25 cellular contexts compared by ENCODE assay signal in genomic region chr16:62832214-62832613, GRCh38.
"Had no signal": no experiment of that assay in that cellular context is flagged by ENCODE, and none has a peak within 500 bp of the region (broad histone marks: within the 10 kb centered on the region; RNA-seq: fewer than 3 reads in every experiment).

No MANE protein-coding gene starts in this region.

- ATAC-seq: activated naive CD4-positive, alpha-beta T cell treated with anti-CD3 and anti-CD28 coated beads, Interleukin-2, amount 50 U/mL, for 72 hours; activated T-cell treated with anti-CD3 and anti-CD28 coated beads, Interleukin-2, amount 50 U/mL, for 72 hours; effector memory CD8-positive, alpha-beta T cell had no signal

- H3K4me3 ChIP-seq: ascending aorta, esophagus squamous epithelium had no signal

- H3K4me3 Mint-ChIP-seq: activated CD4-positive, alpha-beta memory T cell treated with anti-CD3 and anti-CD28 coated beads, Interleukin-2, amount 10 ng/mL, durations not matched to agents 7 days and 5 days; activated CD4-positive, alpha-beta T cell treated with anti-CD3 and anti-CD28 coated beads, Interleukin-2, amount 10 ng/mL, durations not matched to agents 7 days and 5 days; activated naive CD4-positive, alpha-beta T cell treated with anti-CD3 and anti-CD28 coated beads, Interleukin-2, amount 10 ng/mL, durations not matched to agents 7 days and 5 days; activated naive CD8-positive, alpha-beta T cell treated with anti-CD3 and anti-CD28 coated beads, Interleukin-2, amount 10 ng/mL, durations not matched to agents 7 days and 5 days; activated T-cell treated with anti-CD3 and anti-CD28 coated beads, Interleukin-2, amount 50 U/mL, for 24 hours; activated T-cell treated with anti-CD3 and anti-CD28 coated beads, Interleukin-2, amount 50 U/mL, for 72 hours; central memory CD8-positive, alpha-beta T cell; effector memory CD8-positive, alpha-beta T cell had no signal

- H3K4me1 ChIP-seq: ascending aorta, esophagus squamous epithelium had no signal

- H3K4me1 Mint-ChIP-seq: activated CD4-positive, alpha-beta memory T cell treated with anti-CD3 and anti-CD28 coated beads, Interleukin-2, amount 10 ng/mL, durations not matched to agents 7 days and 5 days; activated CD4-positive, alpha-beta T cell treated with anti-CD3 and anti-CD28 coated beads, Interleukin-2, amount 10 ng/mL, durations not matched to agents 7 days and 5 days; activated naive CD4-positive, alpha-beta T cell treated with anti-CD3 and anti-CD28 coated beads, Interleukin-2, amount 10 ng/mL, durations not matched to agents 7 days and 5 days; activated naive CD8-positive, alpha-beta T cell treated with anti-CD3 and anti-CD28 coated beads, Interleukin-2, amount 10 ng/mL, durations not matched to agents 7 days and 5 days; central memory CD8-positive, alpha-beta T cell had no signal

- H3K27ac Mint-ChIP-seq: activated CD4-positive, alpha-beta memory T cell treated with anti-CD3 and anti-CD28 coated beads, Interleukin-2, amount 10 ng/mL, durations not matched to agents 7 days and 5 days; activated CD4-positive, alpha-beta T cell treated with anti-CD3 and anti-CD28 coated beads, Interleukin-2, amount 10 ng/mL, durations not matched to agents 7 days and 5 days; activated naive CD4-positive, alpha-beta T cell treated with anti-CD3 and anti-CD28 coated beads, Interleukin-2, amount 10 ng/mL, durations not matched to agents 7 days and 5 days; activated naive CD4-positive, alpha-beta T cell treated with anti-CD3 and anti-CD28 coated beads, Interleukin-2, amount 50 U/mL, for 72 hours; activated naive CD8-positive, alpha-beta T cell treated with anti-CD3 and anti-CD28 coated beads, Interleukin-2, amount 10 ng/mL, durations not matched to agents 7 days and 5 days; activated T-cell treated with anti-CD3 and anti-CD28 coated beads, Interleukin-2, amount 50 U/mL, for 24 hours; activated T-cell treated with anti-CD3 and anti-CD28 coated beads, Interleukin-2, amount 50 U/mL, for 72 hours; effector memory CD8-positive, alpha-beta T cell had no signal

- H3K27me3 ChIP-seq: ascending aorta, brain microvascular endothelial cell, esophagus squamous epithelium had no signal

- H3K27me3 Mint-ChIP-seq: activated CD4-positive, alpha-beta memory T cell treated with anti-CD3 and anti-CD28 coated beads, Interleukin-2, amount 10 ng/mL, durations not matched to agents 7 days and 5 days; activated CD4-positive, alpha-beta T cell treated with anti-CD3 and anti-CD28 coated beads, Interleukin-2, amount 10 ng/mL, durations not matched to agents 7 days and 5 days; activated naive CD4-positive, alpha-beta T cell treated with anti-CD3 and anti-CD28 coated beads, Interleukin-2, amount 10 ng/mL, durations not matched to agents 7 days and 5 days; activated naive CD8-positive, alpha-beta T cell treated with anti-CD3 and anti-CD28 coated beads, Interleukin-2, amount 10 ng/mL, durations not matched to agents 7 days and 5 days; activated T-cell treated with anti-CD3 and anti-CD28 coated beads, Interleukin-2, amount 50 U/mL, for 24 hours; central memory CD8-positive, alpha-beta T cell; effector memory CD8-positive, alpha-beta T cell had no signal

- H3K27ac ChIP-seq: ascending aorta, brain microvascular endothelial cell, epithelial cell of prostate, esophagus squamous epithelium had no signal

- H3K36me3 ChIP-seq: ascending aorta, brain microvascular endothelial cell, esophagus squamous epithelium had no signal

- H3K9me3 ChIP-seq: ascending aorta, esophagus squamous epithelium had no signal

- H3K36me3 Mint-ChIP-seq: activated naive CD4-positive, alpha-beta T cell treated with anti-CD3 and anti-CD28 coated beads, Interleukin-2, amount 10 ng/mL, durations not matched to agents 7 days and 5 days; activated naive CD8-positive, alpha-beta T cell treated with anti-CD3 and anti-CD28 coated beads, Interleukin-2, amount 10 ng/mL, durations not matched to agents 7 days and 5 days had no signal

- DNase-seq: activated CD4-positive, alpha-beta memory T cell treated with anti-CD3 and anti-CD28 coated beads, Interleukin-2, amount 10 ng/mL, durations not matched to agents 7 days and 5 days; activated CD4-positive, alpha-beta T cell treated with anti-CD3 and anti-CD28 coated beads for 1 hour; activated CD4-positive, alpha-beta T cell treated with anti-CD3 and anti-CD28 coated beads for 4 hours; activated CD4-positive, alpha-beta T cell treated with anti-CD3 and anti-CD28 coated beads, Interleukin-2, amount 10 ng/mL, durations not matched to agents 7 days and 5 days; activated CD4-positive, alpha-beta T cell treated with anti-CD3 and anti-CD28 coated beads, Interleukin-2, amount 50 U/mL, for 4 hours; activated CD8-positive, alpha-beta memory T cell treated with anti-CD3 and anti-CD28 coated beads, Interleukin-2, amount 50 U/mL, for 48 hours; activated gamma-delta T cell; activated naive CD4-positive, alpha-beta T cell; activated naive CD4-positive, alpha-beta T cell treated with anti-CD3 and anti-CD28 coated beads, Interleukin-2, amount 10 ng/mL, durations not matched to agents 7 days and 5 days; activated naive CD8-positive, alpha-beta T cell treated with anti-CD3 and anti-CD28 coated beads, Interleukin-2, amount 10 ng/mL, durations not matched to agents 7 days and 5 days; activated T-cell treated with anti-CD3 and anti-CD28 coated beads for 4 hours; activated T-cell treated with anti-CD3 and anti-CD28 coated beads, Interleukin-2, amount 50 U/mL, for 24 hours; activated T-cell treated with anti-CD3 and anti-CD28 coated beads, Interleukin-2, amount 50 U/mL, for 72 hours; brain microvascular endothelial cell; cortex of kidney; dermis blood vessel endothelial cell; effector CD4-positive, alpha-beta T cell; effector memory CD8-positive, alpha-beta T cell; esophagus squamous epithelium; head of caudate nucleus; T-helper 2 cell had no signal
